In genomic region chr1:51616903-51617708, GRCh38 we compare ENCODE assay signal across 8 cellular contexts.
DNase-seq lines count a peak whose midpoint lies in the region; ATAC-seq lines count a peak whose summit lies in the region.

Gene OSBPL9, plus strand, starts transcription at chr1:51617092. Its CDS starts 19 bp downstream, at chr1:51617111.

- peak; percentile 94 for ATAC-seq in GM19023 (IDR thresholded peaks at IDR 0.05; ENCODE audit: unreplicated experiment)
- peak; percentile 87 for ATAC-seq in HG03280 (IDR thresholded peaks at IDR 0.05; ENCODE audit: unreplicated experiment)

- H3K27ac ChIP-seq in caudate nucleus (ENCODE audit: low read depth, low read length): peak within 1 kb of the TSS; percentile 74

- DNase-seq in AG08395 (ENCODE audit: low spot score) (peak; percentile 95), NCI-H345 treated with DMSO at 0.1 percent for 48 hours (lab: John Stamatoyannopoulos, UW; ENCODE audit: unreplicated experiment) (peak; percentile 90), caudate nucleus (lab: John Stamatoyannopoulos, UW) (peak; percentile 8 to 95 (median 87)), islet precursor cell (peak; percentile 97)
- peak; percentile 74 to 84 (median 80) for DNase-seq in activated CD4-positive, CD25-positive, alpha-beta regulatory T cell (lab: John Stamatoyannopoulos, UW)
- peak; percentile 81 for DNase-seq in stimulated activated CD4-positive, alpha-beta T cell treated with anti-CD3 and anti-CD28 coated beads, Interleukin-12 subunit alpha, Interleukin-12 subunit beta, amount 100 ng/mL, for 4 hours

Comparison
In these comparisons a context has a peak if more than half of its experiments do, and no peak if none do; other contexts are left out.
1. Peak in every context shown above with its lines: DNase-seq, ATAC-seq and H3K27ac ChIP-seq.